In genomic region chr5:177875013-177875906, GRCh38 we compare ENCODE assay signal across 8 cellular contexts.
DNase-seq lines count a peak whose midpoint lies in the region; ATAC-seq and TF ChIP-seq lines count a peak whose summit lies in the region.
"Not testable (repeated sequence)": the region's sequence is repeated elsewhere in the genome, so short reads cannot be mapped to it uniquely, and the experiment has no call there.

No MANE protein-coding gene starts in this region.

- not testable (repeated sequence) for H3K4me1 Mint-ChIP-seq in CD4-positive, alpha-beta T cell (ENCODE audit: low read depth); T-helper 2 cell treated with Interferon-gamma antibody and Interleukin-4, amounts not matched to agents 5 μg/mL and 100 μg/mL, for 36 hours (ENCODE audit: low read depth)

- ATAC-seq in CD4-positive, alpha-beta T cell (ENCODE audit: poor library complexity) = peak; percentile 83
- ATAC-seq in GM19043 (IDR thresholded peaks at IDR 0.05; ENCODE audit: low read depth, unreplicated experiment) = peak; percentile 59
- peak; percentile 66 for ATAC-seq in HG02610 (IDR thresholded peaks at IDR 0.05; ENCODE audit: unreplicated experiment)
- peak; percentile 83 for ATAC-seq in HG03520 (IDR thresholded peaks at IDR 0.05; ENCODE audit: unreplicated experiment)
- ATAC-seq in left colon = peak; percentile 95

- H3K9me3 Mint-ChIP-seq in CD4-positive, alpha-beta T cell; T-helper 2 cell treated with Interferon-gamma antibody and Interleukin-4, amounts not matched to agents 5 μg/mL and 100 μg/mL, for 36 hours: not testable (repeated sequence)

- H3K36me3 Mint-ChIP-seq in CD4-positive, alpha-beta T cell (ENCODE audit: low read depth); T-helper 2 cell treated with Interferon-gamma antibody and Interleukin-4, amounts not matched to agents 5 μg/mL and 100 μg/mL, for 36 hours (ENCODE audit: low read depth): not testable (repeated sequence)

- CTCF ChIA-PET in CD4-positive, alpha-beta T cell (lab: Charles Lee) = not testable (repeated sequence)

- H3K9me3 ChIP-seq in CD4-positive, alpha-beta T cell (ENCODE audit: control insufficient read depth, low read length) = not testable (repeated sequence)

- not testable (repeated sequence) for H3K27ac ChIP-seq in CD4-positive, alpha-beta T cell (ENCODE audit: low read depth, low read length); dorsolateral prefrontal cortex; skin epidermis

- peak in 2 of 10 experiments; percentile 18 to 26 for DNase-seq in CD4-positive, alpha-beta T cell
- not testable (repeated sequence) for DNase-seq in T-helper 2 cell treated with Interferon-gamma antibody and Interleukin-4, amounts not matched to agents 5 μg/mL and 100 μg/mL, for 36 hours (ENCODE audit: low spot score)
- DNase-seq in dorsolateral prefrontal cortex (peak in 1 of 10 donors; percentile 49), left colon (peak in 1 of 2 donors; percentile 36)

- POLR2A ChIA-PET in CD4-positive, alpha-beta T cell (lab: Charles Lee) = not testable (repeated sequence)

- not testable (repeated sequence) for H3K27ac Mint-ChIP-seq in CD4-positive, alpha-beta T cell; T-helper 2 cell treated with Interferon-gamma antibody and Interleukin-4, amounts not matched to agents 5 μg/mL and 100 μg/mL, for 36 hours

- TF ChIP-seq CTCF in CD4-positive, alpha-beta T cell (IDR thresholded peaks at IDR 0.05); dorsolateral prefrontal cortex (IDR thresholded peaks at IDR 0.05 in 54 of 56, conservative IDR thresholded peaks at IDR 0.05 in 2 of 56; ENCODE audit: low read depth in 1 of 56, partially characterized antibody in 56 of 56): not testable (repeated sequence)

- H3K4me3 Mint-ChIP-seq in CD4-positive, alpha-beta T cell = peak overlapping the region; percentile 82
- peak overlapping the region; percentile 77 for H3K4me3 Mint-ChIP-seq in T-helper 2 cell treated with Interferon-gamma antibody and Interleukin-4, amounts not matched to agents 5 μg/mL and 100 μg/mL, for 36 hours

- H3K27me3 ChIP-seq in CD4-positive, alpha-beta T cell (ENCODE audit: control insufficient read depth, insufficient read depth, low read length); dorsolateral prefrontal cortex: not testable (repeated sequence)

- H3K27me3 Mint-ChIP-seq in CD4-positive, alpha-beta T cell; T-helper 2 cell treated with Interferon-gamma antibody and Interleukin-4, amounts not matched to agents 5 μg/mL and 100 μg/mL, for 36 hours (ENCODE audit: low read depth): not testable (repeated sequence)

- intact Hi-C loops in CD4-positive, alpha-beta T cell (cut with DNase I, micrococcal nuclease); dorsolateral prefrontal cortex (cut with DNase I); left colon (cut with DNase I, micrococcal nuclease): not testable (repeated sequence)

- peak overlapping the region in 48 of 59 donors; percentile 21 to 69 (median 49) for H3K4me3 ChIP-seq in dorsolateral prefrontal cortex
- peak overlapping the region in 6 of 7 experiments; percentile 18 to 50 (median 32) for H3K4me3 ChIP-seq in skin epidermis
